Comparison of ENCODE assay signal across 11 cellular contexts in genomic region chr11:109423114-109423859, GRCh38. TPM values are rescaled to one million over a fixed set of nuclear protein-coding genes. Genes with fewer than 3 reads are reported as not detected.
DNase-seq lines count a peak whose midpoint lies in the region; FAIRE-seq and TF ChIP-seq lines count a peak whose summit lies in the region.
"Had no signal": no experiment of that assay in that cellular context is flagged by ENCODE, and none has a peak within 500 bp of the region (broad histone marks: within the 10 kb centered on the region; RNA-seq: fewer than 3 reads in every experiment).

No MANE protein-coding gene starts in this region.

- no peaks in the 10 kb centered on the region for H3K27me3 ChIP-seq in vagina

- peaks cover 0 to 4% of the 10 kb centered on the region in 2 donors for H3K4me1 ChIP-seq in kidney (ENCODE audit: control insufficient read depth in 1 of 2, insufficient read depth in 1 of 2, low read depth in 1 of 2, low read length in 2 of 2)
- H3K4me1 ChIP-seq in vagina = peaks cover 19% of the 10 kb centered on the region

- H3K9ac ChIP-seq in kidney (ENCODE audit: low read length in 2 of 2) = no peak overlapping the region

- H3K4me3 ChIP-seq in cardiac fibroblast (replicated peaks in 1 of 2; ENCODE audit: low read depth in 2 of 2, low read length in 2 of 2) = peak overlapping the region; percentile 39 to 40
- H3K4me3 ChIP-seq in kidney (ENCODE audit: low read length in 2 of 2) = no peak overlapping the region
- peak overlapping the region; percentile 20 to 22 for H3K4me3 ChIP-seq in vagina

- no peak for FAIRE-seq in kidney (lab: Jason Lieb, UNC)

- no peak for TF ChIP-seq POLR2A in vagina (IDR thresholded peaks at IDR 0.05)

- DNase-seq in stimulated activated CD4-positive, alpha-beta T cell treated with anti-CD3 and anti-CD28 coated beads, Interleukin-15, amount 100 ng/mL, for 24 hours = peak; percentile 2
- DNase-seq in stimulated activated CD4-positive, alpha-beta T cell treated with anti-CD3 and anti-CD28 coated beads, Interleukin-4, amount 100 ng/mL, for 24 hours = no peak
- peak; percentile 18 to 21 for DNase-seq in cardiac fibroblast (ENCODE audit: low read depth in 2 of 2)
- DNase-seq in kidney = peak; percentile 61
- DNase-seq in vagina (ENCODE audit: extremely low spot score in 2 of 2) = no peak
- DNase-seq in NCI-H187 (lab: John Stamatoyannopoulos, UW) = no peak
- DNase-seq in activated effector memory CD4-positive, alpha-beta T cell treated with Interleukin-2 at 50 U/mL for 16 hours = no peak
- DNase-seq in activated CD4-positive, alpha-beta T cell treated with anti-CD3 and anti-CD28 coated beads, Interleukin-2, amount 50 U/mL, for 48 hours = no peak
- DNase-seq: effector CD8-positive, alpha-beta T cell; stimulated activated CD4-positive, alpha-beta T cell treated with anti-CD3 and anti-CD28 coated beads, Interleukin-1b, Interleukin-23, amount 100 ng/mL, for 48 hours; T-cell had no signal

- no peak for TF ChIP-seq CTCF in cardiac fibroblast (IDR thresholded peaks at IDR 0.05; ENCODE audit: low read depth, low read length)
- no peak for TF ChIP-seq CTCF in kidney (IDR thresholded peaks at IDR 0.05; ENCODE audit: borderline replicate concordance, extremely low read depth, insufficient read depth)
- TF ChIP-seq CTCF in vagina (IDR thresholded peaks at IDR 0.05) = no peak

- H3K27ac ChIP-seq in kidney (ENCODE audit: low read depth in 2 of 2, low read length in 2 of 2) (no peak overlapping the region), vagina (no peak overlapping the region)

- H3K9me3 ChIP-seq in kidney (ENCODE audit: control insufficient read depth in 1 of 2, low read length in 2 of 2) = no peaks in the 10 kb centered on the region
- H3K9me3 ChIP-seq in vagina = no peaks in the 10 kb centered on the region

- intact Hi-C loops in kidney (cut with DNase I) (no loop called here), vagina (cut with DNase I) (no loop called here)

- H3K36me3 ChIP-seq in kidney (ENCODE audit: control insufficient read depth in 1 of 2, insufficient read depth in 2 of 2, low read length in 2 of 2) = no peaks in the 10 kb centered on the region
- H3K36me3 ChIP-seq in vagina = no peaks in the 10 kb centered on the region

RNA-seq across cellular contexts. Expression of gene C11orf87, which starts 1.3 kb away (rescaled TPM):
- not detected for total RNA-seq in kidney
- not detected for polyA plus RNA-seq in kidney (ENCODE audit: insufficient read depth, low read depth, low replicate concordance)
- total RNA-seq in vagina = not detected
- total RNA-seq: T-cell had no signal

Comparison
In these comparisons a context has a peak if more than half of its experiments do, and no peak if none do; other contexts are left out.
1. DNase-seq: peak in stimulated activated CD4-positive, alpha-beta T cell treated with anti-CD3 and anti-CD28 coated beads, Interleukin-15, amount 100 ng/mL, for 24 hours (single experiment), cardiac fibroblast (2 of 2) and kidney (single experiment); none in stimulated activated CD4-positive, alpha-beta T cell treated with anti-CD3 and anti-CD28 coated beads, Interleukin-4, amount 100 ng/mL, for 24 hours (single experiment), vagina (0 of 2), NCI-H187 (0 of 2), activated effector memory CD4-positive, alpha-beta T cell treated with Interleukin-2 at 50 U/mL for 16 hours (single experiment) and activated CD4-positive, alpha-beta T cell treated with anti-CD3 and anti-CD28 coated beads, Interleukin-2, amount 50 U/mL, for 48 hours (0 of 2).
2. H3K4me3 ChIP-seq: peak in cardiac fibroblast (2 of 2) and vagina (2 of 2); none in kidney (0 of 2).